In the genomic region with DNA sequence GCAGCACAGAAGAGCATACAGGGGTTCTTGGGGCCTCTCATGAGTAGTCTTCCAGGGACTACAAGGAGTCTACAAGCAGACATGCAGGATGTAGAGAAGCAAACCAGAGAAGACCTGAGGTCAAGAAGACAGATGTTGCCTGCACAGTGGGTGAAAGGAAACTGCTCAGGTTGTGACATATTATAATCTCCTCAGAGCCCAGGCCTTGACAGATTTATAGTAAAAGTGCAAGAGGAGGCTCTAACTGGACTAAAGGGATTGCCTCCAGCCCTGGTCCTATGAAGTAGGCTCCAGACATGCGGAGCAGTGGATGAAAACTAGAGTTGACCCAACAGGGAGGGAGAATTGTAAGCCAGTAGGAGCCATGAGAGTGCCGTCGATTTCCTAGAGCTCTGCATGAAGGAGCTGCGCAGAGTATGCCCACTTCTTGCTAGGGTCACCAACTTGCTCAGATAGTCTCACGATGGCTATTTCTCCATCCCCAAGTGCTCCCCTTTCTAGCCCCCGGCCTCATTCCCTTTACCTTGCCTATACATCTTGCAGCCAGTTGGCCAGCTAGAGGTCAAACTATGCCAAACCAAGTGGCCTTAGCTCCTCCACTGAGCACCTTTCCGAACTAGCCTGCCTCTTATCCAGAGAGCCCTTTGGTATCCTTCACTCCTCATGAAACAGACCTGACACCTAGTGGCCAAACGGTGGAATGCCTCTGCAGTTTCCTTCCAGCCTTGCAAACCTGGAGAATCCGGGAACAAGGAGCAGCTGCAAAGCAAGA, we compare ENCODE assay signal across 8 cellular contexts. TPM values are rescaled to one million over a fixed set of nuclear protein-coding genes. Genes with fewer than 3 reads are reported as not detected.
DNase-seq lines count a peak whose midpoint lies in the region; ATAC-seq and TF ChIP-seq lines count a peak whose summit lies in the region.

No MANE protein-coding gene starts in this region.

- peak overlapping the region; percentile 46 for H3K27ac Mint-ChIP-seq in progenitor cell of endocrine pancreas

- peak; percentile 90 for ATAC-seq in SK-N-SH treated with all-trans-retinoic acid at 6 μM for 48 hours
- no peak for ATAC-seq in HG03139 (IDR thresholded peaks at IDR 0.05; ENCODE audit: unreplicated experiment)

- peak overlapping the region; percentile 75 for H3K9ac ChIP-seq in adipocyte (ENCODE audit: low read length)

- no peaks in the 10 kb centered on the region for H3K27me3 Mint-ChIP-seq in progenitor cell of endocrine pancreas

- TF ChIP-seq CTCF in GM10266 (IDR thresholded peaks at IDR 0.05; ENCODE audit: control insufficient read depth, insufficient read depth, low read depth, missing control alignments): peak; percentile 97
- TF ChIP-seq CTCF in progenitor cell of endocrine pancreas (IDR thresholded peaks at IDR 0.05; ENCODE audit: unreplicated experiment): peak; percentile 95
- TF ChIP-seq CTCF in vagina (IDR thresholded peaks at IDR 0.05): peak; percentile 97

- TF ChIP-seq POLR2A in vagina (IDR thresholded peaks at IDR 0.05): no peak

- H3K27ac ChIP-seq in vagina: peak overlapping the region; percentile 81

- intact Hi-C loops in cardiac septum (cut with DNase I) (loop anchor here (1.0 to 5.0 kb wide), 4 partner anchors 83 to 262 kb away; no protein-coding TSS in a partner anchor), vagina (cut with DNase I) (loop anchor here (2.0 kb wide), 2 partner anchors 84 to 262 kb away; no protein-coding TSS in a partner anchor)

- no peaks in the 10 kb centered on the region for H3K9me3 ChIP-seq in adipocyte (ENCODE audit: control insufficient read depth, low read length)
- H3K9me3 ChIP-seq in vagina: no peaks in the 10 kb centered on the region

- H3K4me1 Mint-ChIP-seq in progenitor cell of endocrine pancreas (ENCODE audit: low read depth): peaks cover 1% of the 10 kb centered on the region

- peaks cover 44% of the 10 kb centered on the region for H3K36me3 Mint-ChIP-seq in progenitor cell of endocrine pancreas (ENCODE audit: insufficient read depth)

- H3K27me3 ChIP-seq in adipocyte (replicated peaks; ENCODE audit: control insufficient read depth, insufficient read depth, low read length) (no peaks in the 10 kb centered on the region), vagina (no peaks in the 10 kb centered on the region)

- H3K4me1 ChIP-seq in adipocyte (ENCODE audit: control insufficient read depth, insufficient read depth, low read length) (peaks cover 55% of the 10 kb centered on the region), vagina (peaks cover 42% of the 10 kb centered on the region)

- H3K36me3 ChIP-seq in adipocyte (ENCODE audit: control insufficient read depth, insufficient read depth, low read length, severe bottlenecking): peaks cover 99% of the 10 kb centered on the region
- H3K36me3 ChIP-seq in vagina: peaks cover 0 to 21% of the 10 kb centered on the region in 2 donors

- peak; percentile 76 for DNase-seq in GM10266 (ENCODE audit: extremely low spot score)
- peak; percentile 63 for DNase-seq in NCI-H1105 (lab: John Stamatoyannopoulos, UW)
- DNase-seq in adipocyte (ENCODE audit: low read depth): peak; percentile 94
- peak; percentile 83 for DNase-seq in cardiac septum (ENCODE audit: low spot score)
- DNase-seq in progenitor cell of endocrine pancreas (ENCODE audit: low spot score, unreplicated experiment): peak; percentile 73
- DNase-seq in vagina (ENCODE audit: extremely low spot score in 2 of 2): peak in 1 of 2 donors; percentile 93

- no peak overlapping the region for H3K4me3 Mint-ChIP-seq in progenitor cell of endocrine pancreas (ENCODE audit: low read depth)

- H3K4me3 ChIP-seq in adipocyte (ENCODE audit: low read length) (no peak overlapping the region), vagina (no peak overlapping the region)

- no peaks in the 10 kb centered on the region for H3K9me3 Mint-ChIP-seq in progenitor cell of endocrine pancreas (ENCODE audit: low read depth)

TF ChIP-seq in SK-N-SH treated with all-trans-retinoic acid at 6 μM for 48 hours, 23 proteins besides CTCF, POLR2A, EP300 and RAD21:
- TF ChIP-seq ZC3H10 (CRISPR knock-in tag; IDR thresholded peaks at IDR 0.05) (no peak), PPARA (CRISPR knock-in tag; IDR thresholded peaks at IDR 0.05; ENCODE audit: borderline replicate concordance) (no peak), OSR1 (CRISPR knock-in tag; IDR thresholded peaks at IDR 0.05) (no peak), ARNTL (CRISPR knock-in tag; IDR thresholded peaks at IDR 0.05; ENCODE audit: borderline replicate concordance, low read depth) (no peak), ISL1 (CRISPR knock-in tag; IDR thresholded peaks at IDR 0.05) (no peak), GLIS3 (CRISPR knock-in tag; IDR thresholded peaks at IDR 0.05) (no peak), TOX (CRISPR knock-in tag; IDR thresholded peaks at IDR 0.05; ENCODE audit: borderline replicate concordance) (no peak; the same call in 1 of the 2 replicates), ZNF565 (CRISPR knock-in tag; conservative IDR thresholded peaks at IDR 0.05; ENCODE audit: low read depth) (no peak), RARB (CRISPR knock-in tag; IDR thresholded peaks at IDR 0.05) (no peak), CSDC2 (CRISPR knock-in tag; IDR thresholded peaks at IDR 0.05) (no peak), SNAI2 (CRISPR knock-in tag; IDR thresholded peaks at IDR 0.05) (no peak), ZFP3 (CRISPR knock-in tag; IDR thresholded peaks at IDR 0.05) (no peak), ZNF8 (CRISPR knock-in tag; IDR thresholded peaks at IDR 0.05) (no peak)
- TF ChIP-seq, protein P1, sequence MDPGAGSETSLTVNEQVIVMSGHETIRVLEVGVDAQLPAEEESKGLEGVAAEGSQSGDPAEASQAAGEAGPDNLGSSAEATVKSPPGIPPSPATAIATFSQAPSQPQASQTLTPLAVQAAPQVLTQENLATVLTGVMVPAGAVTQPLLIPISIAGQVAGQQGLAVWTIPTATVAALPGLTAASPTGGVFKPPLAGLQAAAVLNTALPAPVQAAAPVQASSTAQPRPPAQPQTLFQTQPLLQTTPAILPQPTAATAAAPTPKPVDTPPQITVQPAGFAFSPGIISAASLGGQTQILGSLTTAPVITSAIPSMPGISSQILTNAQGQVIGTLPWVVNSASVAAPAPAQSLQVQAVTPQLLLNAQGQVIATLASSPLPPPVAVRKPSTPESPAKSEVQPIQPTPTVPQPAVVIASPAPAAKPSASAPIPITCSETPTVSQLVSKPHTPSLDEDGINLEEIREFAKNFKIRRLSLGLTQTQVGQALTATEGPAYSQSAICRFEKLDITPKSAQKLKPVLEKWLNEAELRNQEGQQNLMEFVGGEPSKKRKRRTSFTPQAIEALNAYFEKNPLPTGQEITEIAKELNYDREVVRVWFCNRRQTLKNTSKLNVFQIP (CRISPR knock-in tag; IDR thresholded peaks at IDR 0.05; ENCODE audit: borderline replicate concordance, low read depth): no peak
- TF ChIP-seq, protein P2, sequence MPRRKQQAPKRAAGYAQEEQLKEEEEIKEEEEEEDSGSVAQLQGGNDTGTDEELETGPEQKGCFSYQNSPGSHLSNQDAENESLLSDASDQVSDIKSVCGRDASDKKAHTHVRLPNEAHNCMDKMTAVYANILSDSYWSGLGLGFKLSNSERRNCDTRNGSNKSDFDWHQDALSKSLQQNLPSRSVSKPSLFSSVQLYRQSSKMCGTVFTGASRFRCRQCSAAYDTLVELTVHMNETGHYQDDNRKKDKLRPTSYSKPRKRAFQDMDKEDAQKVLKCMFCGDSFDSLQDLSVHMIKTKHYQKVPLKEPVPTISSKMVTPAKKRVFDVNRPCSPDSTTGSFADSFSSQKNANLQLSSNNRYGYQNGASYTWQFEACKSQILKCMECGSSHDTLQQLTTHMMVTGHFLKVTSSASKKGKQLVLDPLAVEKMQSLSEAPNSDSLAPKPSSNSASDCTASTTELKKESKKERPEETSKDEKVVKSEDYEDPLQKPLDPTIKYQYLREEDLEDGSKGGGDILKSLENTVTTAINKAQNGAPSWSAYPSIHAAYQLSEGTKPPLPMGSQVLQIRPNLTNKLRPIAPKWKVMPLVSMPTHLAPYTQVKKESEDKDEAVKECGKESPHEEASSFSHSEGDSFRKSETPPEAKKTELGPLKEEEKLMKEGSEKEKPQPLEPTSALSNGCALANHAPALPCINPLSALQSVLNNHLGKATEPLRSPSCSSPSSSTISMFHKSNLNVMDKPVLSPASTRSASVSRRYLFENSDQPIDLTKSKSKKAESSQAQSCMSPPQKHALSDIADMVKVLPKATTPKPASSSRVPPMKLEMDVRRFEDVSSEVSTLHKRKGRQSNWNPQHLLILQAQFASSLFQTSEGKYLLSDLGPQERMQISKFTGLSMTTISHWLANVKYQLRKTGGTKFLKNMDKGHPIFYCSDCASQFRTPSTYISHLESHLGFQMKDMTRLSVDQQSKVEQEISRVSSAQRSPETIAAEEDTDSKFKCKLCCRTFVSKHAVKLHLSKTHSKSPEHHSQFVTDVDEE (CRISPR knock-in tag; IDR thresholded peaks at IDR 0.05): no peak
- TF ChIP-seq, protein P3, sequence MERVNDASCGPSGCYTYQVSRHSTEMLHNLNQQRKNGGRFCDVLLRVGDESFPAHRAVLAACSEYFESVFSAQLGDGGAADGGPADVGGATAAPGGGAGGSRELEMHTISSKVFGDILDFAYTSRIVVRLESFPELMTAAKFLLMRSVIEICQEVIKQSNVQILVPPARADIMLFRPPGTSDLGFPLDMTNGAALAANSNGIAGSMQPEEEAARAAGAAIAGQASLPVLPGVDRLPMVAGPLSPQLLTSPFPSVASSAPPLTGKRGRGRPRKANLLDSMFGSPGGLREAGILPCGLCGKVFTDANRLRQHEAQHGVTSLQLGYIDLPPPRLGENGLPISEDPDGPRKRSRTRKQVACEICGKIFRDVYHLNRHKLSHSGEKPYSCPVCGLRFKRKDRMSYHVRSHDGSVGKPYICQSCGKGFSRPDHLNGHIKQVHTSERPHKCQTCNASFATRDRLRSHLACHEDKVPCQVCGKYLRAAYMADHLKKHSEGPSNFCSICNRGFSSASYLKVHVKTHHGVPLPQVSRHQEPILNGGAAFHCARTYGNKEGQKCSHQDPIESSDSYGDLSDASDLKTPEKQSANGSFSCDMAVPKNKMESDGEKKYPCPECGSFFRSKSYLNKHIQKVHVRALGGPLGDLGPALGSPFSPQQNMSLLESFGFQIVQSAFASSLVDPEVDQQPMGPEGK (CRISPR knock-in tag; IDR thresholded peaks at IDR 0.05; ENCODE audit: borderline replicate concordance): no peak
- TF ChIP-seq, protein P4, sequence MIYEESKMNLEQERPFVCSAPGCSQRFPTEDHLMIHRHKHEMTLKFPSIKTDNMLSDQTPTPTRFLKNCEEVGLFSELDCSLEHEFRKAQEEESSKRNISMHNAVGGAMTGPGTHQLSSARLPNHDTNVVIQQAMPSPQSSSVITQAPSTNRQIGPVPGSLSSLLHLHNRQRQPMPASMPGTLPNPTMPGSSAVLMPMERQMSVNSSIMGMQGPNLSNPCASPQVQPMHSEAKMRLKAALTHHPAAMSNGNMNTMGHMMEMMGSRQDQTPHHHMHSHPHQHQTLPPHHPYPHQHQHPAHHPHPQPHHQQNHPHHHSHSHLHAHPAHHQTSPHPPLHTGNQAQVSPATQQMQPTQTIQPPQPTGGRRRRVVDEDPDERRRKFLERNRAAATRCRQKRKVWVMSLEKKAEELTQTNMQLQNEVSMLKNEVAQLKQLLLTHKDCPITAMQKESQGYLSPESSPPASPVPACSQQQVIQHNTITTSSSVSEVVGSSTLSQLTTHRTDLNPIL (CRISPR knock-in tag; IDR thresholded peaks at IDR 0.05; ENCODE audit: low read depth): no peak
TF ChIP-seq in SK-N-SH treated with all-trans-retinoic acid at 6 μM for 48 hours: peak in this region for 0.

RNA-seq across cellular contexts. Expression of a gene that starts 36.2 kb away (rescaled TPM):
- total RNA-seq in cardiac septum: 24.7 TPM
- 94.9 and 99.8 TPM in 2 replicates for total RNA-seq in progenitor cell of endocrine pancreas
- 12.8 TPM for total RNA-seq in vagina
